In genomic region chr14:96098999-96099335, GRCh38 we compare ENCODE assay signal across 15 cellular contexts. TPM values are rescaled to one million over a fixed set of nuclear protein-coding genes. Genes with fewer than 3 reads are reported as not detected.
"Had no signal": no experiment of that assay in that cellular context is flagged by ENCODE, and none has a peak within 500 bp of the region (broad histone marks: within the 10 kb centered on the region; RNA-seq: fewer than 3 reads in every experiment).

No MANE protein-coding gene starts in this region.

- H3K9me3 ChIP-seq: body of pancreas, ovary, tibial artery had no signal

- H3K27ac ChIP-seq: body of pancreas, ovary, skin epidermis, tibial artery had no signal

- H3K27me3 ChIP-seq: body of pancreas, ovary had no signal

- ATAC-seq: natural killer cell treated with Interleukin-12 subunit alpha and Interleukin-12 subunit beta and Interleukin-15 and Interleukin-18, amount 100 ng/mL, for 72 hours had no signal

- DNase-seq: activated CD4-positive, alpha-beta T cell treated with anti-CD3 and anti-CD28 coated beads for 4 hours; activated CD4-positive, CD25-positive, alpha-beta regulatory T cell; activated T-cell treated with anti-CD3 and anti-CD28 coated beads for 4 hours; effector memory CD4-positive, alpha-beta T cell; ovary; right cardiac atrium; stimulated activated CD4-positive, alpha-beta T cell treated with anti-CD3 and anti-CD28 coated beads, Interleukin-1b, Interleukin-23, amount 100 ng/mL, for 48 hours had no signal

- H3K36me3 ChIP-seq: ovary, tibial artery had no signal

- H3K27ac Mint-ChIP-seq: activated naive CD4-positive, alpha-beta T cell treated with anti-CD3 and anti-CD28 coated beads, Interleukin-2, amount 10 ng/mL, durations not matched to agents 7 days and 5 days; memory B cell; natural killer cell treated with Interleukin-12 subunit alpha and Interleukin-12 subunit beta and Interleukin-15 and Interleukin-18, amount 100 ng/mL, for 72 hours; stimulated activated naive CD8-positive, alpha-beta T cell treated with anti-CD3 and anti-CD28 coated beads, Interleukin-15, Interleukin-2, amounts not matched to agents 100 ng/mL and 50 ng/mL, for 24 hours; T-helper 1 cell treated with Interleukin-12 subunit alpha and Interleukin-12 subunit beta and Interleukin-4 antibody, amounts not matched to agents 30 μg/mL and 1 μg/mL, for 36 hours had no signal

- H3K4me3 ChIP-seq: body of pancreas, ovary, skin epidermis, tibial artery had no signal

- H3K27me3 Mint-ChIP-seq: stimulated activated naive CD8-positive, alpha-beta T cell treated with anti-CD3 and anti-CD28 coated beads, Interleukin-15, Interleukin-2, amounts not matched to agents 100 ng/mL and 50 ng/mL, for 24 hours had no signal

- H3K36me3 Mint-ChIP-seq: activated naive CD4-positive, alpha-beta T cell treated with anti-CD3 and anti-CD28 coated beads, Interleukin-2, amount 10 ng/mL, durations not matched to agents 7 days and 5 days; memory B cell; natural killer cell treated with Interleukin-12 subunit alpha and Interleukin-12 subunit beta and Interleukin-15 and Interleukin-18, amount 100 ng/mL, for 72 hours had no signal

- H3K9me3 Mint-ChIP-seq: activated naive CD4-positive, alpha-beta T cell treated with anti-CD3 and anti-CD28 coated beads, Interleukin-2, amount 10 ng/mL, durations not matched to agents 7 days and 5 days; memory B cell; natural killer cell treated with Interleukin-12 subunit alpha and Interleukin-12 subunit beta and Interleukin-15 and Interleukin-18, amount 100 ng/mL, for 72 hours; stimulated activated naive CD8-positive, alpha-beta T cell treated with anti-CD3 and anti-CD28 coated beads, Interleukin-15, Interleukin-2, amounts not matched to agents 100 ng/mL and 50 ng/mL, for 24 hours; T-helper 1 cell treated with Interleukin-12 subunit alpha and Interleukin-12 subunit beta and Interleukin-4 antibody, amounts not matched to agents 30 μg/mL and 1 μg/mL, for 36 hours had no signal

- H3K4me1 Mint-ChIP-seq: activated naive CD4-positive, alpha-beta T cell treated with anti-CD3 and anti-CD28 coated beads, Interleukin-2, amount 10 ng/mL, durations not matched to agents 7 days and 5 days; memory B cell had no signal

- H3K4me3 Mint-ChIP-seq: activated naive CD4-positive, alpha-beta T cell treated with anti-CD3 and anti-CD28 coated beads, Interleukin-2, amount 10 ng/mL, durations not matched to agents 7 days and 5 days; memory B cell; natural killer cell treated with Interleukin-12 subunit alpha and Interleukin-12 subunit beta and Interleukin-15 and Interleukin-18, amount 100 ng/mL, for 72 hours; stimulated activated naive CD8-positive, alpha-beta T cell treated with anti-CD3 and anti-CD28 coated beads, Interleukin-15, Interleukin-2, amounts not matched to agents 100 ng/mL and 50 ng/mL, for 24 hours; T-helper 1 cell treated with Interleukin-12 subunit alpha and Interleukin-12 subunit beta and Interleukin-4 antibody, amounts not matched to agents 30 μg/mL and 1 μg/mL, for 36 hours had no signal

RNA-seq across cellular contexts. Expression of gene C14orf132, which starts 59.8 kb away (rescaled TPM):
- total RNA-seq: natural killer cell treated with Interleukin-12 subunit alpha and Interleukin-12 subunit beta and Interleukin-15 and Interleukin-18, amount 100 ng/mL, for 72 hours had no signal
